Comparison of ENCODE assay signal across 22 cellular contexts in genomic region chr2:100359576-100359975, GRCh38. TPM values are rescaled to one million over a fixed set of nuclear protein-coding genes. Genes with fewer than 3 reads are reported as not detected.
DNase-seq lines count a peak whose midpoint lies in the region; ATAC-seq, FAIRE-seq and TF ChIP-seq lines count a peak whose summit lies in the region.
"Had no signal": no experiment of that assay in that cellular context is flagged by ENCODE, and none has a peak within 500 bp of the region (broad histone marks: within the 10 kb centered on the region; RNA-seq: fewer than 3 reads in every experiment).

No MANE protein-coding gene starts in this region.

- no peak overlapping the region for H2AK5ac ChIP-seq in mesenchymal stem cell (ENCODE audit: low read length, severe bottlenecking)

- H3K4me3 ChIP-seq in GM23248, result no peak overlapping the region
- no peak overlapping the region for H3K4me3 ChIP-seq in bronchial epithelial cell (ENCODE audit: low read depth, low read length)
- H3K4me3 ChIP-seq in mesenchymal stem cell (ENCODE audit: insufficient read depth in 1 of 2, low read depth in 1 of 2, low read length in 2 of 2), result no peak overlapping the region
- no peak overlapping the region for H3K4me3 ChIP-seq in suprapubic skin
- H3K4me3 ChIP-seq: GM12878 had no signal

- no peaks in the 10 kb centered on the region for H3K36me3 ChIP-seq in GM23248 (ENCODE audit: low read depth)
- H3K36me3 ChIP-seq in bronchial epithelial cell (ENCODE audit: control insufficient read depth, insufficient read depth, low read length), result no peaks in the 10 kb centered on the region
- no peaks in the 10 kb centered on the region for H3K36me3 ChIP-seq in mesenchymal stem cell (ENCODE audit: control insufficient read depth in 1 of 2, insufficient read depth in 2 of 2, low read depth in 1 of 2, low read length in 2 of 2)
- H3K36me3 ChIP-seq in suprapubic skin, result no peaks in the 10 kb centered on the region
- H3K36me3 ChIP-seq: BE2C had no signal

- H3F3A ChIP-seq in GM23248 (ENCODE audit: insufficient read depth), result no peaks in the 10 kb centered on the region

- H4K20me1 ChIP-seq in GM23248 (ENCODE audit: insufficient read depth), result no peaks in the 10 kb centered on the region

- H3K9me3 ChIP-seq in GM23248 (ENCODE audit: low read depth) (no peaks in the 10 kb centered on the region), mesenchymal stem cell (ENCODE audit: control insufficient read depth, low read length) (peaks cover 4% of the 10 kb centered on the region), suprapubic skin (no peaks in the 10 kb centered on the region)
- H3K9me3 ChIP-seq: BE2C had no signal

- H3K4ac ChIP-seq in mesenchymal stem cell (ENCODE audit: low read depth in 1 of 2, low read length in 2 of 2), result no peak overlapping the region

- H2AFZ ChIP-seq in GM23248 (no peak overlapping the region), mesenchymal stem cell (ENCODE audit: low read depth, low read length) (no peak overlapping the region)

- no peak overlapping the region for H2BK12ac ChIP-seq in mesenchymal stem cell (ENCODE audit: low read length in 2 of 2)

- DNase-seq in A172 (ENCODE audit: low spot score) (peak; percentile 16), GM23248 (peak; percentile 4), bronchial epithelial cell (ENCODE audit: low read depth) (peak; percentile 3), mesenchymal stem cell (peak; percentile 29), suprapubic skin (ENCODE audit: low spot score in 2 of 2) (no peak), NCI-H1092 (lab: John Stamatoyannopoulos, UW) (no peak)
- DNase-seq: 8988T; BE2C; C1 segment of cervical spinal cord; CD4-positive, CD25-positive, alpha-beta regulatory T cell; CD8-positive, alpha-beta memory T cell; COR-L47; GOT3; H7; HFFc6; KBM-7 had no signal

- H2BK15ac ChIP-seq in mesenchymal stem cell (ENCODE audit: low read depth, poor library complexity, severe bottlenecking), result no peak overlapping the region

- no peak overlapping the region for H3K14ac ChIP-seq in mesenchymal stem cell (ENCODE audit: low read length in 2 of 2)

- TF ChIP-seq POLR2A in suprapubic skin (IDR thresholded peaks at IDR 0.05), result no peak

- ATAC-seq in GM18511 (IDR thresholded peaks at IDR 0.05; ENCODE audit: unreplicated experiment), result no peak
- ATAC-seq: GM12878, HCT116 had no signal

- H3K27me3 ChIP-seq in GM23248 (replicated peaks; ENCODE audit: insufficient read depth), result 0 out of 2 replicates have a peak, but pooled peaks cover 11% of the 10 kb centered on the region
- H3K27me3 ChIP-seq in bronchial epithelial cell (ENCODE audit: control insufficient read depth, insufficient read depth, low read length), result no peaks in the 10 kb centered on the region
- H3K27me3 ChIP-seq in mesenchymal stem cell (ENCODE audit: control insufficient read depth in 1 of 2, insufficient read depth in 1 of 2, low read length in 2 of 2), result peaks cover 0 to 4% of the 10 kb centered on the region in 2 experiments
- no peaks in the 10 kb centered on the region for H3K27me3 ChIP-seq in suprapubic skin
- H3K27me3 ChIP-seq: BE2C had no signal

- no peaks in the 10 kb centered on the region for H3K4me1 ChIP-seq in GM23248 (ENCODE audit: insufficient read depth)
- no peaks in the 10 kb centered on the region for H3K4me1 ChIP-seq in mesenchymal stem cell (ENCODE audit: control insufficient read depth, insufficient read depth, low read depth, low read length)
- no peaks in the 10 kb centered on the region for H3K4me1 ChIP-seq in suprapubic skin
- H3K4me1 ChIP-seq: BE2C had no signal

- H3K27ac ChIP-seq in GM23248 (no peak overlapping the region), mesenchymal stem cell (ENCODE audit: low read length, poor library complexity, severe bottlenecking) (no peak overlapping the region), suprapubic skin (no peak overlapping the region)

- no peaks in the 10 kb centered on the region for H3K79me1 ChIP-seq in mesenchymal stem cell (replicated peaks; ENCODE audit: low read length, poor library complexity, severe bottlenecking)

- H3K18ac ChIP-seq in mesenchymal stem cell (ENCODE audit: low read depth in 1 of 2, low read length in 2 of 2), result no peak overlapping the region

- H3K9ac ChIP-seq in GM23248 (no peak overlapping the region), mesenchymal stem cell (ENCODE audit: low read length) (no peak overlapping the region)

- no peak overlapping the region for H3K23ac ChIP-seq in mesenchymal stem cell (ENCODE audit: low read length in 2 of 2)

- H3K4me2 ChIP-seq in GM23248 (ENCODE audit: unreplicated experiment) (no peak overlapping the region), mesenchymal stem cell (ENCODE audit: low read length, poor library complexity, severe bottlenecking) (no peak overlapping the region)

- H2BK120ac ChIP-seq in mesenchymal stem cell (ENCODE audit: low read depth, low read length), result no peak overlapping the region

- no peak overlapping the region for H4K8ac ChIP-seq in mesenchymal stem cell (ENCODE audit: low read length)

- H3K9me2 ChIP-seq in GM23248 (ENCODE audit: insufficient read depth), result no peaks in the 10 kb centered on the region

- no peak for FAIRE-seq in bronchial epithelial cell (lab: Jason Lieb, UNC)
- FAIRE-seq: D721Med, GM12878, HTR-8/SVneo had no signal

- H2BK5ac ChIP-seq in mesenchymal stem cell (ENCODE audit: low read depth, low read length, poor library complexity, severe bottlenecking), result no peak overlapping the region

- TF ChIP-seq CTCF in bronchial epithelial cell (IDR thresholded peaks at IDR 0.05; ENCODE audit: insufficient read depth, low read length, severe bottlenecking), result no peak
- no peak for TF ChIP-seq CTCF in suprapubic skin (IDR thresholded peaks at IDR 0.05)

- no peak for TF ChIP-seq EP300 in suprapubic skin (IDR thresholded peaks at IDR 0.05)

- in situ Hi-C loops in GM23248 (cut with MboI), result no loop called here

- H4K91ac ChIP-seq in mesenchymal stem cell (ENCODE audit: low read length), result no peak overlapping the region

- H3K79me2 ChIP-seq in GM23248 (ENCODE audit: insufficient read depth), result no peaks in the 10 kb centered on the region

RNA-seq across cellular contexts. Expression of gene LONRF2, which starts 37.3 kb away (rescaled TPM):
- 5.0 and 6.0 TPM in 2 replicates for total RNA-seq in A172 (2014; rRNA removed; shearing (Covaris generic))
- under 0.01 and 0.13 TPM in 2 replicates for total RNA-seq in GM23248 (2014; rRNA removed; shearing (Covaris generic))
- not detected in 2 replicates for polyA plus RNA-seq in GM23248 (2016; fragmentation: Nextera tagmentation; extraction: Ambion mirVana)
- under 0.01 TPM in 1 of 2 replicates, not detected in the other for total RNA-seq in bronchial epithelial cell
- 0.06 TPM for polyA plus RNA-seq in mesenchymal stem cell (2013, experiment 1 of 2)
- 0.04 TPM for polyA plus RNA-seq in mesenchymal stem cell (2013, experiment 2 of 2)
- 1 to 10 TPM; 1.3 to 2.5 (median 2.0) TPM for total RNA-seq in suprapubic skin
- total RNA-seq: H7, HFFc6 had no signal
- polyA plus RNA-seq: CD4-positive, CD25-positive, alpha-beta regulatory T cell; CD8-positive, alpha-beta memory T cell; IgD-negative memory B cell had no signal

RNA-seq across cellular contexts. Expression of gene CHST10, which starts 57.9 kb away (rescaled TPM):
- 24.2 and 42.6 TPM in 2 replicates for total RNA-seq in A172 (2014; rRNA removed; shearing (Covaris generic))
- 6.2 and 12.9 TPM in 2 replicates for total RNA-seq in GM23248 (2014; rRNA removed; shearing (Covaris generic))
- polyA plus RNA-seq in GM23248 (2016; fragmentation: Nextera tagmentation; extraction: Ambion mirVana), result 4.7 and 5.2 TPM in 2 replicates
- total RNA-seq in bronchial epithelial cell, result 0.38 and 2.6 TPM in 2 replicates
- polyA plus RNA-seq in mesenchymal stem cell (2013, experiment 1 of 2), result 7.1 TPM
- 7.2 TPM for polyA plus RNA-seq in mesenchymal stem cell (2013, experiment 2 of 2)
- total RNA-seq in suprapubic skin, result 1 to 10 TPM in 3 of 4 donors, under 1 TPM in 1; 0.91 to 3.6 (median 2.6) TPM

Comparison
In these comparisons a context has a peak if more than half of its experiments do, and no peak if none do; other contexts are left out.
1. DNase-seq: peak in A172 (single experiment), GM23248 (single experiment), bronchial epithelial cell (single experiment) and mesenchymal stem cell (single experiment); none in suprapubic skin (0 of 2) and NCI-H1092 (single experiment).